In genomic region chr10:108749042-108749441, GRCh38 we compare ENCODE assay signal across 25 cellular contexts.
DNase-seq lines count a peak whose midpoint lies in the region; ATAC-seq, FAIRE-seq and TF ChIP-seq lines count a peak whose summit lies in the region.
"Had no signal": no experiment of that assay in that cellular context is flagged by ENCODE, and none has a peak within 500 bp of the region (broad histone marks: within the 10 kb centered on the region; RNA-seq: fewer than 3 reads in every experiment).

No MANE protein-coding gene starts in this region.

- H3K4me1 ChIP-seq in mesenchymal stem cell (ENCODE audit: control insufficient read depth, insufficient read depth, low read depth, low read length): no peaks in the 10 kb centered on the region
- H3K4me1 ChIP-seq: A549; BLaER1 treated with 17β-estradiol and CSF1 and Interleukin-3, amounts not matched to agents 10 nM and 100 nM; pancreas; transverse colon had no signal

- H2BK5ac ChIP-seq in mesenchymal stem cell (ENCODE audit: low read depth, low read length, poor library complexity, severe bottlenecking): no peak overlapping the region

- no peak overlapping the region for H4K91ac ChIP-seq in mesenchymal stem cell (ENCODE audit: low read length)

- no peak overlapping the region for H2BK120ac ChIP-seq in mesenchymal stem cell (ENCODE audit: low read depth, low read length)

- FAIRE-seq in GM12891 (lab: Jason Lieb, UNC): no peak
- FAIRE-seq: A549, GM18507, pancreas had no signal

- no peaks in the 10 kb centered on the region for H3K27me3 ChIP-seq in mesenchymal stem cell (ENCODE audit: control insufficient read depth in 1 of 2, insufficient read depth in 1 of 2, low read length in 2 of 2)
- H3K27me3 ChIP-seq: BLaER1 treated with 17β-estradiol and CSF1 and Interleukin-3, amounts not matched to agents 10 nM and 100 nM; pancreas; transverse colon had no signal

- no peak overlapping the region for H3K14ac ChIP-seq in mesenchymal stem cell (ENCODE audit: low read length in 2 of 2)

- no peak overlapping the region for H3K4me2 ChIP-seq in mesenchymal stem cell (ENCODE audit: low read length, poor library complexity, severe bottlenecking)
- H3K4me2 ChIP-seq: A549; BLaER1 treated with 17β-estradiol and CSF1 and Interleukin-3, amounts not matched to agents 10 nM and 100 nM had no signal

- TF ChIP-seq POLR2A in GM12891 (IDR thresholded peaks at IDR 0.05; ENCODE audit: low read depth, low read length): no peak

- H3K36me3 ChIP-seq in mesenchymal stem cell (ENCODE audit: control insufficient read depth in 1 of 2, insufficient read depth in 2 of 2, low read depth in 1 of 2, low read length in 2 of 2): no peaks in the 10 kb centered on the region
- H3K36me3 ChIP-seq: BLaER1 treated with 17β-estradiol and CSF1 and Interleukin-3, amounts not matched to agents 10 nM and 100 nM; pancreas; transverse colon; WERI-Rb-1 had no signal

- DNase-seq in GM12891 (ENCODE audit: insufficient read length, low spot score) (peak; percentile 12), mesenchymal stem cell (no peak), 8988T (no peak), NCI-H2227 (lab: John Stamatoyannopoulos, UW; ENCODE audit: unreplicated experiment) (no peak), occipital lobe (lab: John Stamatoyannopoulos, UW) (no peak)
- DNase-seq: activated CD4-positive, alpha-beta memory T cell treated with anti-CD3 and anti-CD28 coated beads for 36 hours; activated naive CD4-positive, alpha-beta T cell treated with anti-CD3 and anti-CD28 coated beads, Interleukin-2, amount 50 U/mL, for 16 hours; effector memory CD8-positive, alpha-beta T cell; GF-D8; Karpas-422; NCI-H1092 treated with DMSO at 0.1 percent for 48 hours; NCI-H2171 treated with DMSO at 0.1 percent for 48 hours; OCI-M1; pancreas; SHP77; stimulated activated naive CD4-positive, alpha-beta T cell; transverse colon; WERI-Rb-1 had no signal

- no peak overlapping the region for H4K8ac ChIP-seq in mesenchymal stem cell (ENCODE audit: low read length)

- no peak overlapping the region for H2BK15ac ChIP-seq in mesenchymal stem cell (ENCODE audit: low read depth, poor library complexity, severe bottlenecking)

- H3K23ac ChIP-seq in mesenchymal stem cell (ENCODE audit: low read length in 2 of 2): no peak overlapping the region

- H3K9ac ChIP-seq in mesenchymal stem cell (ENCODE audit: low read length): no peak overlapping the region
- H3K9ac ChIP-seq: BLaER1 treated with 17β-estradiol and CSF1 and Interleukin-3, amounts not matched to agents 10 nM and 100 nM had no signal

- H2BK12ac ChIP-seq in mesenchymal stem cell (ENCODE audit: low read length in 2 of 2): no peak overlapping the region

- no peak overlapping the region for H3K4ac ChIP-seq in mesenchymal stem cell (ENCODE audit: low read depth in 1 of 2, low read length in 2 of 2)

- no peak overlapping the region for H2AK5ac ChIP-seq in mesenchymal stem cell (ENCODE audit: low read length, severe bottlenecking)

- H3K79me1 ChIP-seq in mesenchymal stem cell (replicated peaks; ENCODE audit: low read length, poor library complexity, severe bottlenecking): no peaks in the 10 kb centered on the region

- H3K27ac ChIP-seq in mesenchymal stem cell (ENCODE audit: low read length, poor library complexity, severe bottlenecking): no peak overlapping the region
- H3K27ac ChIP-seq: A549; BLaER1 treated with 17β-estradiol and CSF1 and Interleukin-3, amounts not matched to agents 10 nM and 100 nM; pancreas; transverse colon; WERI-Rb-1 had no signal

- no peak overlapping the region for H2AFZ ChIP-seq in mesenchymal stem cell (ENCODE audit: low read depth, low read length)

- H3K4me3 ChIP-seq in mesenchymal stem cell (ENCODE audit: insufficient read depth in 1 of 2, low read depth in 1 of 2, low read length in 2 of 2): no peak overlapping the region
- H3K4me3 ChIP-seq: A549; BLaER1 treated with 17β-estradiol and CSF1 and Interleukin-3, amounts not matched to agents 10 nM and 100 nM; pancreas; transverse colon had no signal

- ATAC-seq in GM19043 (IDR thresholded peaks at IDR 0.05; ENCODE audit: low read depth, unreplicated experiment): peak; percentile 77
- peak; percentile 47 for ATAC-seq in HG02798 (IDR thresholded peaks at IDR 0.05; ENCODE audit: poor library complexity, unreplicated experiment)
- ATAC-seq in HG03378 (IDR thresholded peaks at IDR 0.05; ENCODE audit: unreplicated experiment): peak; percentile 77
- ATAC-seq: A549; effector memory CD8-positive, alpha-beta T cell; pancreas; sciatic nerve had no signal

- no peak overlapping the region for H3K18ac ChIP-seq in mesenchymal stem cell (ENCODE audit: low read depth in 1 of 2, low read length in 2 of 2)

- no peaks in the 10 kb centered on the region for H3K9me3 ChIP-seq in mesenchymal stem cell (ENCODE audit: control insufficient read depth, low read length)
- H3K9me3 ChIP-seq: A549; BLaER1 treated with 17β-estradiol and CSF1 and Interleukin-3, amounts not matched to agents 10 nM and 100 nM; pancreas; transverse colon had no signal

TF ChIP-seq in GM12891, 5 proteins besides CTCF, POLR2A, EP300 and RAD21:
- TF ChIP-seq SPI1 (IDR thresholded peaks at IDR 0.05; ENCODE audit: low read depth, low read length) (peak; percentile 71), POU2F2 (IDR thresholded peaks at IDR 0.05; ENCODE audit: low read depth, low read length) (no peak), POLR2AphosphoS5 (IDR thresholded peaks at IDR 0.05; ENCODE audit: low read depth, low read length) (no peak)
